Comparison of ENCODE assay signal across 1 cellular context in genomic region chr2:42928692-42929576, GRCh38.
TF ChIP-seq lines count a peak whose summit lies in the region.

No MANE protein-coding gene starts in this region.

TF ChIP-seq in HepG2, 621 proteins besides CTCF, POLR2A, EP300 and RAD21 (continued from another document and continues in another):
- TF ChIP-seq USF2 (IDR thresholded peaks at IDR 0.05; ENCODE audit: low read depth, low read length) (no peak), USF2 (CRISPR knock-in tag; IDR thresholded peaks at IDR 0.05; ENCODE audit: borderline replicate concordance) (no peak), KMT2A (CRISPR knock-in tag; IDR thresholded peaks at IDR 0.05) (peak; percentile 40; the same call in 1 of the 2 replicates), ZNF414 (CRISPR knock-in tag; IDR thresholded peaks at IDR 0.05) (peak; percentile 98; the same call in 1 of the 2 replicates), ZBTB26 (CRISPR knock-in tag; IDR thresholded peaks at IDR 0.05; ENCODE audit: borderline replicate concordance) (0 out of 2 replicates have a peak, but pooled peaks have one; percentile 46), TCF12 (IDR thresholded peaks at IDR 0.05) (no peak), TCF12 (CRISPR knock-in tag; IDR thresholded peaks at IDR 0.05) (peak; percentile 82; the same call in 1 of the 2 replicates), KAT2B (IDR thresholded peaks at IDR 0.05; ENCODE audit: borderline replicate concordance, low read depth, low read length) (no peak), HNF1A (IDR thresholded peaks at IDR 0.05; ENCODE audit: low read depth) (peak; percentile 4; the same call in 1 of the 2 replicates), HNF1A (CRISPR knock-in tag; IDR thresholded peaks at IDR 0.05; ENCODE audit: borderline replicate concordance) (0 out of 2 replicates have a peak, but pooled peaks have one; percentile 1), ZNF839 (CRISPR knock-in tag; IDR thresholded peaks at IDR 0.05; ENCODE audit: borderline replicate concordance) (no peak), ZC3H4 (CRISPR knock-in tag; IDR thresholded peaks at IDR 0.05; ENCODE audit: borderline replicate concordance) (peak; percentile 40; the same call in 1 of the 2 replicates), GFI1 (CRISPR knock-in tag; IDR thresholded peaks at IDR 0.05; ENCODE audit: borderline replicate concordance) (peak; percentile 39; the same call in 1 of the 2 replicates), ARID3A (IDR thresholded peaks at IDR 0.05; ENCODE audit: low read depth, low read length) (peak; percentile 40; the same call in 1 of the 2 replicates), PBX3 (CRISPR knock-in tag; IDR thresholded peaks at IDR 0.05; ENCODE audit: borderline replicate concordance) (0 out of 2 replicates have a peak, but pooled peaks have one; percentile 45), GPBP1L1 (CRISPR knock-in tag; IDR thresholded peaks at IDR 0.05) (no peak), ZSCAN20 (CRISPR knock-in tag; IDR thresholded peaks at IDR 0.05; ENCODE audit: borderline replicate concordance) (peak; percentile 52; the same call in 1 of the 2 replicates), PRDM10 (CRISPR knock-in tag; IDR thresholded peaks at IDR 0.05; ENCODE audit: low read depth) (peak; percentile 18), ERF (CRISPR knock-in tag; IDR thresholded peaks at IDR 0.05) (no peak; the same call in 1 of the 2 replicates), SETDB1 (CRISPR knock-in tag; IDR thresholded peaks at IDR 0.05; ENCODE audit: borderline replicate concordance) (no peak), ONECUT2 (CRISPR knock-in tag; IDR thresholded peaks at IDR 0.05) (no peak), DR1 (CRISPR knock-in tag; IDR thresholded peaks at IDR 0.05) (peak; percentile 30; the same call in 1 of the 2 replicates), ZBTB21 (CRISPR knock-in tag; IDR thresholded peaks at IDR 0.05) (no peak), RFXANK (CRISPR knock-in tag; IDR thresholded peaks at IDR 0.05) (0 out of 2 replicates have a peak, but pooled peaks have one; percentile 39), ZNF543 (CRISPR knock-in tag; IDR thresholded peaks at IDR 0.05) (no peak), TFE3 (CRISPR knock-in tag; IDR thresholded peaks at IDR 0.05) (peak; percentile 52; the same call in 1 of the 2 replicates), SMAD1 (CRISPR knock-in tag; IDR thresholded peaks at IDR 0.05; ENCODE audit: borderline replicate concordance, low read depth) (no peak; the same call in 1 of the 2 replicates), ZNF446 (CRISPR knock-in tag; IDR thresholded peaks at IDR 0.05) (no peak), ZNF430 (CRISPR knock-in tag; IDR thresholded peaks at IDR 0.05) (no peak), ETV6 (CRISPR knock-in tag; conservative IDR thresholded peaks at IDR 0.05) (peak; percentile 20; the same call in 1 of the 2 replicates), POLR2G (IDR thresholded peaks at IDR 0.05; ENCODE audit: low read depth, low read length) (peak; percentile 53; the same call in 1 of the 2 replicates), GABPB1 (CRISPR knock-in tag; IDR thresholded peaks at IDR 0.05) (0 out of 2 replicates have a peak, but pooled peaks have one; percentile 7), U2AF2 (IDR thresholded peaks at IDR 0.05; ENCODE audit: low read depth, low read length) (no peak), STAT5B (CRISPR knock-in tag; IDR thresholded peaks at IDR 0.05) (0 out of 2 replicates have a peak, but pooled peaks have one; percentile 27), ZNF501 (CRISPR knock-in tag; IDR thresholded peaks at IDR 0.05) (peak; percentile 63; the same call in 1 of the 2 replicates), FOXA3 (CRISPR knock-in tag; IDR thresholded peaks at IDR 0.05) (peak; percentile 88), POGZ (CRISPR knock-in tag; IDR thresholded peaks at IDR 0.05) (peak; percentile 71), KDM2A (CRISPR knock-in tag; IDR thresholded peaks at IDR 0.05; ENCODE audit: borderline replicate concordance, low read depth) (peak; percentile 72), ZNF816 (CRISPR knock-in tag; IDR thresholded peaks at IDR 0.05; ENCODE audit: borderline replicate concordance) (no peak), ZNF530 (CRISPR knock-in tag; IDR thresholded peaks at IDR 0.05; ENCODE audit: low read depth) (no peak), HIVEP1 (CRISPR knock-in tag; IDR thresholded peaks at IDR 0.05) (peak; percentile 80), NR2C2 (CRISPR knock-in tag; IDR thresholded peaks at IDR 0.05; ENCODE audit: borderline replicate concordance) (peak; percentile 22; the same call in 1 of the 2 replicates), TEF (CRISPR knock-in tag; IDR thresholded peaks at IDR 0.05) (no peak), SRY (CRISPR knock-in tag; IDR thresholded peaks at IDR 0.05) (no peak)
